ENCODE assay signal across 12 cellular contexts in genomic region chr2:26515771-26516170, GRCh38. TPM values are rescaled to one million over a fixed set of nuclear protein-coding genes. Genes with fewer than 3 reads are reported as not detected.
"Had no signal": no experiment of that assay in that cellular context is flagged by ENCODE, and none has a peak within 500 bp of the region (broad histone marks: within the 10 kb centered on the region; RNA-seq: fewer than 3 reads in every experiment).

No MANE protein-coding gene starts in this region.

- H2AFZ ChIP-seq: GM23248 had no signal

- H3K9me3 ChIP-seq: HAP-1 had no signal

- DNase-seq: GM23248, GOT3, H7, HFFc6, KBM-7 had no signal

- H3K4me3 ChIP-seq: GM23248, HAP-1 had no signal

- H3K36me3 ChIP-seq: HAP-1 had no signal

- H3K4me1 ChIP-seq: HAP-1 had no signal

- H3K9ac ChIP-seq: GM23248 had no signal

- ATAC-seq: HCT116, HepG2 had no signal

- H3K27ac ChIP-seq: GM23248, HL-60 had no signal

RNA-seq across cellular contexts. Expression of gene OTOF, which starts 37.8 kb away (rescaled TPM):
- total RNA-seq: H4, HT1080 had no signal
- polyA plus RNA-seq: HepG2, IgD-negative memory B cell had no signal
